ENCODE assay signal across 15 cellular contexts in genomic region chr9:16442622-16443021, GRCh38.
A peak's percentile ranks its signal among the peaks of the same experiment; 100 is the strongest.
DNase-seq lines count a peak whose midpoint lies in the region; ATAC-seq, FAIRE-seq and TF ChIP-seq lines count a peak whose summit lies in the region.
"Had no signal": no experiment of that assay in that cellular context is flagged by ENCODE, and none has a peak within 500 bp of the region (broad histone marks: within the 10 kb centered on the region; RNA-seq: fewer than 3 reads in every experiment).

No MANE protein-coding gene starts in this region.

- H3K4me1 ChIP-seq in ovary (ENCODE audit: insufficient read depth): no peaks in the 10 kb centered on the region
- no peaks in the 10 kb centered on the region for H3K4me1 ChIP-seq in small intestine (ENCODE audit: control insufficient read depth in 2 of 2, insufficient read depth in 1 of 2, low read depth in 1 of 2, low read length in 1 of 2)

- TF ChIP-seq POLR2A in ovary (IDR thresholded peaks at IDR 0.05): no peak

- DNase-seq in H4 (ENCODE audit: low spot score) (peak; percentile 2), fibroblast of peridontal ligament (ENCODE audit: extremely low read depth) (peak; percentile 21), ovary (peak in 4 of 5 donors; percentile 38 to 63 (median 44)), small intestine (no peak), NCI-H146 treated with DMSO at 0.1 percent for 48 hours (lab: John Stamatoyannopoulos, UW; ENCODE audit: unreplicated experiment) (no peak), NCI-H1092 (lab: John Stamatoyannopoulos, UW) (no peak), GM19240 (ENCODE audit: insufficient read length, low spot score) (no peak)
- DNase-seq: CD4-positive, alpha-beta T cell; H7; OCI-M1; stimulated activated CD4-positive, alpha-beta T cell treated with anti-CD3 and anti-CD28 coated beads, Interleukin-1b, Interleukin-23, amount 100 ng/mL, for 48 hours; stimulated activated naive CD4-positive, alpha-beta T cell; T-helper 9 cell had no signal

- H3K36me3 ChIP-seq in ovary (no peaks in the 10 kb centered on the region), small intestine (ENCODE audit: control insufficient read depth in 2 of 2, insufficient read depth in 2 of 2, low read length in 2 of 2) (no peaks in the 10 kb centered on the region)

- no peak for TF ChIP-seq EP300 in ovary (IDR thresholded peaks at IDR 0.05)

- H3K4me3 ChIP-seq in ovary (no peak overlapping the region), small intestine (ENCODE audit: low read depth in 1 of 2, low read length in 2 of 2) (no peak overlapping the region)
- H3K4me3 ChIP-seq: K562 had no signal

- 30 to 62% (median 47%) methylated on average over 8 of the region's 8 CpGs for WGBS in ovary, 3 donors
- WGBS in small intestine, 3 donors: 62 to 76% (median 62%) methylated on average over 8 of the region's 8 CpGs

- no peak overlapping the region for H3K27ac ChIP-seq in ovary
- H3K27ac ChIP-seq in small intestine (ENCODE audit: low read depth in 1 of 2, low read length in 1 of 2): no peak overlapping the region

- ATAC-seq in SK-N-SH treated with all-trans-retinoic acid at 6 μM for 48 hours: peak; percentile 93
- ATAC-seq: K562 had no signal

- H3K9me3 ChIP-seq in ovary: no peaks in the 10 kb centered on the region
- H3K9me3 ChIP-seq in small intestine (ENCODE audit: control insufficient read depth, low read depth): no peaks in the 10 kb centered on the region

- intact Hi-C loops in ovary (cut with DNase I): no loop called here

- FAIRE-seq in small intestine (lab: Jason Lieb, UNC): no peak
- FAIRE-seq: K562 had no signal

- H3K27me3 ChIP-seq in ovary (no peaks in the 10 kb centered on the region), small intestine (ENCODE audit: control insufficient read depth in 2 of 2, insufficient read depth in 2 of 2, low read length in 2 of 2) (no peaks in the 10 kb centered on the region)

- no peak for TF ChIP-seq CTCF in ovary (IDR thresholded peaks at IDR 0.05)

TF ChIP-seq in SK-N-SH treated with all-trans-retinoic acid at 6 μM for 48 hours, 23 proteins besides CTCF, POLR2A, EP300 and RAD21:
- TF ChIP-seq CSDC2 (CRISPR knock-in tag; IDR thresholded peaks at IDR 0.05): no peak
- TF ChIP-seq, protein P1, sequence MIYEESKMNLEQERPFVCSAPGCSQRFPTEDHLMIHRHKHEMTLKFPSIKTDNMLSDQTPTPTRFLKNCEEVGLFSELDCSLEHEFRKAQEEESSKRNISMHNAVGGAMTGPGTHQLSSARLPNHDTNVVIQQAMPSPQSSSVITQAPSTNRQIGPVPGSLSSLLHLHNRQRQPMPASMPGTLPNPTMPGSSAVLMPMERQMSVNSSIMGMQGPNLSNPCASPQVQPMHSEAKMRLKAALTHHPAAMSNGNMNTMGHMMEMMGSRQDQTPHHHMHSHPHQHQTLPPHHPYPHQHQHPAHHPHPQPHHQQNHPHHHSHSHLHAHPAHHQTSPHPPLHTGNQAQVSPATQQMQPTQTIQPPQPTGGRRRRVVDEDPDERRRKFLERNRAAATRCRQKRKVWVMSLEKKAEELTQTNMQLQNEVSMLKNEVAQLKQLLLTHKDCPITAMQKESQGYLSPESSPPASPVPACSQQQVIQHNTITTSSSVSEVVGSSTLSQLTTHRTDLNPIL (CRISPR knock-in tag; IDR thresholded peaks at IDR 0.05; ENCODE audit: low read depth): no peak
- TF ChIP-seq TCF4 (CRISPR knock-in tag; IDR thresholded peaks at IDR 0.05; ENCODE audit: borderline replicate concordance): no peak
- TF ChIP-seq TSHZ2 (CRISPR knock-in tag; IDR thresholded peaks at IDR 0.05): no peak
- TF ChIP-seq ZNF70 (CRISPR knock-in tag; IDR thresholded peaks at IDR 0.05): no peak
- no peak for TF ChIP-seq ZNF8 (CRISPR knock-in tag; IDR thresholded peaks at IDR 0.05)
- TF ChIP-seq, protein P2, sequence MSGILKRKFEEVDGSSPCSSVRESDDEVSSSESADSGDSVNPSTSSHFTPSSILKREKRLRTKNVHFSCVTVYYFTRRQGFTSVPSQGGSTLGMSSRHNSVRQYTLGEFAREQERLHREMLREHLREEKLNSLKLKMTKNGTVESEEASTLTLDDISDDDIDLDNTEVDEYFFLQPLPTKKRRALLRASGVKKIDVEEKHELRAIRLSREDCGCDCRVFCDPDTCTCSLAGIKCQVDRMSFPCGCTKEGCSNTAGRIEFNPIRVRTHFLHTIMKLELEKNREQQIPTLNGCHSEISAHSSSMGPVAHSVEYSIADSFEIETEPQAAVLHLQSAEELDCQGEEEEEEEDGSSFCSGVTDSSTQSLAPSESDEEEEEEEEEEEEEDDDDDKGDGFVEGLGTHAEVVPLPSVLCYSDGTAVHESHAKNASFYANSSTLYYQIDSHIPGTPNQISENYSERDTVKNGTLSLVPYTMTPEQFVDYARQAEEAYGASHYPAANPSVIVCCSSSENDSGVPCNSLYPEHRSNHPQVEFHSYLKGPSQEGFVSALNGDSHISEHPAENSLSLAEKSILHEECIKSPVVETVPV (CRISPR knock-in tag; IDR thresholded peaks at IDR 0.05): no peak
- TF ChIP-seq ISL1 (CRISPR knock-in tag; IDR thresholded peaks at IDR 0.05): no peak
- TF ChIP-seq PATZ1 (CRISPR knock-in tag; IDR thresholded peaks at IDR 0.05; ENCODE audit: borderline replicate concordance): no peak
- no peak for TF ChIP-seq RARB (CRISPR knock-in tag; IDR thresholded peaks at IDR 0.05)

Comparison
In these comparisons a context has a peak if more than half of its experiments do, and no peak if none do; other contexts are left out.
1. DNase-seq: peak in H4 (single experiment), fibroblast of peridontal ligament (single experiment) and ovary (4 of 5); none in small intestine (single experiment), NCI-H146 treated with DMSO at 0.1 percent for 48 hours (single experiment), NCI-H1092 (single experiment) and GM19240 (single experiment).